17 cellular contexts compared by ENCODE assay signal in the genomic region with DNA sequence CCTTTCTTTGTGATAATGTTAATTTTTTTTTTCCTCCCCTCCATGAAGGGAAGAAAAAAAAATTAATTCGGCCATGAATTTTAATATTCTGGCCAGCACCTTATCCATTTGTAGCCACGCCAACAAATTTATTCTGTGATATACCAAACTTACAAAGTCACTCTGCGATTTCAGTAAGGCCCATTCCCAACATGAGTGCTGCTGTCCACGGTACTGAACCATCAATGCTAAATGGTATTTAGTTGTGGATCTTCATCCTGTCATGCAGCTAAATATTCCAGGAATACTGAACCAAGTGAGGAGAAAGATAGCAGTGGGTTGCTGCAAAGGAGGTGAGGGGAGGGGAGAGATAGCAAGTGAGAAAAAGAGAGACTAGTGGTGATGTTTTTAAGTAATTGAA. TPM values are rescaled to one million over a fixed set of nuclear protein-coding genes. Genes with fewer than 3 reads are reported as not detected.
DNase-seq lines count a peak whose midpoint lies in the region; ATAC-seq and TF ChIP-seq lines count a peak whose summit lies in the region.
"Had no signal": no experiment of that assay in that cellular context is flagged by ENCODE, and none has a peak within 500 bp of the region (broad histone marks: within the 10 kb centered on the region; RNA-seq: fewer than 3 reads in every experiment).

No MANE protein-coding gene starts in this region.

- peaks cover 6% of the 10 kb centered on the region; the same call in 1 of the 2 replicates for H3K36me3 ChIP-seq in GM23338 (ENCODE audit: insufficient read depth)

- H2AFZ ChIP-seq in GM23338 = no peak overlapping the region

- TF ChIP-seq CTCF in GM23338 (conservative IDR thresholded peaks at IDR 0.05; ENCODE audit: low read depth in 2 of 2) = no peak
- TF ChIP-seq CTCF in NB4 (IDR thresholded peaks at IDR 0.05; ENCODE audit: low read depth, low read length) = no peak
- no peak for TF ChIP-seq CTCF in cardiac fibroblast (IDR thresholded peaks at IDR 0.05; ENCODE audit: low read depth, low read length)
- TF ChIP-seq CTCF in dorsolateral prefrontal cortex (IDR thresholded peaks at IDR 0.05 in 54 of 56, conservative IDR thresholded peaks at IDR 0.05 in 2 of 56; ENCODE audit: low read depth in 1 of 56, partially characterized antibody in 56 of 56) = no peak
- no peak for TF ChIP-seq CTCF in osteocyte (IDR thresholded peaks at IDR 0.05)

- H3K79me2 ChIP-seq in GM23338 (replicated peaks; ENCODE audit: insufficient read depth) = no peaks in the 10 kb centered on the region

- H3K27me3 Mint-ChIP-seq in GM23338 (ENCODE audit: insufficient read depth, low read depth, poor library complexity) (no peaks in the 10 kb centered on the region), osteocyte (ENCODE audit: unreplicated experiment) (no peaks in the 10 kb centered on the region)
- H3K27me3 Mint-ChIP-seq: progenitor cell of endocrine pancreas had no signal

- H4K20me1 ChIP-seq in GM23338 (replicated peaks; ENCODE audit: insufficient read depth) = no peaks in the 10 kb centered on the region; the same call in 1 of the 2 replicates

- no peaks in the 10 kb centered on the region for H3F3A ChIP-seq in GM23338 (replicated peaks; ENCODE audit: low read depth)

- no peaks in the 10 kb centered on the region for H3K4me1 Mint-ChIP-seq in GM23338
- H3K4me1 Mint-ChIP-seq in osteocyte (ENCODE audit: unreplicated experiment) = no peaks in the 10 kb centered on the region

- no peak overlapping the region for H3K4me3 ChIP-seq in GM23338
- H3K4me3 ChIP-seq in NB4 (ENCODE audit: low read depth, low read length) = no peak overlapping the region
- no peak overlapping the region for H3K4me3 ChIP-seq in cardiac fibroblast (replicated peaks in 1 of 2; ENCODE audit: low read depth in 2 of 2, low read length in 2 of 2)
- no peak overlapping the region for H3K4me3 ChIP-seq in dorsolateral prefrontal cortex
- H3K4me3 ChIP-seq: esophagus squamous epithelium, thoracic aorta had no signal

- H3K36me3 Mint-ChIP-seq in GM23338 (ENCODE audit: low read depth) (peaks cover 24% of the 10 kb centered on the region; the same call in 2 of the 3 replicates), osteocyte (ENCODE audit: unreplicated experiment) (peaks cover 38% of the 10 kb centered on the region)

- TF ChIP-seq POLR2A in NB4 (IDR thresholded peaks at IDR 0.05; ENCODE audit: extremely low read depth, insufficient read length) = no peak

- DNase-seq in GM23338 (ENCODE audit: low spot score) (peak; percentile 59), NB4 (ENCODE audit: low read depth) (peak; percentile 30), cardiac fibroblast (ENCODE audit: low read depth in 2 of 2) (peak; percentile 29 to 38), lung microvascular endothelial cell (ENCODE audit: low read depth in 2 of 2) (peak; percentile 40 to 54), dorsolateral prefrontal cortex (no peak), osteocyte (ENCODE audit: extremely low spot score, unreplicated experiment) (no peak), islet precursor cell (no peak)
- DNase-seq in effector CD8-positive, alpha-beta T cell (lab: John Stamatoyannopoulos, UW) = no peak
- DNase-seq: activated gamma-delta T cell treated with Interleukin-2 at 50 U/mL for 16 hours; CD8-positive, alpha-beta T cell; esophagus squamous epithelium; GF-D8; NCI-H146; NCI-H524 had no signal

- no peaks in the 10 kb centered on the region for H3K27me3 ChIP-seq in GM23338 (ENCODE audit: insufficient read depth)
- H3K27me3 ChIP-seq in dorsolateral prefrontal cortex = no peaks in the 10 kb centered on the region
- H3K27me3 ChIP-seq: esophagus squamous epithelium had no signal

- no peak overlapping the region for H3K27ac Mint-ChIP-seq in GM23338
- H3K27ac Mint-ChIP-seq in osteocyte (ENCODE audit: unreplicated experiment) = no peak overlapping the region
- H3K27ac Mint-ChIP-seq: CD8-positive, alpha-beta T cell; progenitor cell of endocrine pancreas had no signal

- ATAC-seq in GM23338 = no peak
- ATAC-seq: CD8-positive, alpha-beta T cell had no signal

- no peaks in the 10 kb centered on the region for H3K9me3 Mint-ChIP-seq in GM23338
- H3K9me3 Mint-ChIP-seq in osteocyte (ENCODE audit: unreplicated experiment) = no peaks in the 10 kb centered on the region
- H3K9me3 Mint-ChIP-seq: CD8-positive, alpha-beta T cell had no signal

- H3K27ac ChIP-seq in GM23338 (ENCODE audit: low read depth) (no peak overlapping the region), dorsolateral prefrontal cortex (no peak overlapping the region)
- H3K27ac ChIP-seq: esophagus squamous epithelium, RWPE1, thoracic aorta had no signal

- no peak overlapping the region for H3K4me2 ChIP-seq in GM23338

- intact Hi-C loops in dorsolateral prefrontal cortex (cut with DNase I) = no loop called here

- H3K4me3 Mint-ChIP-seq in GM23338 (no peak overlapping the region), osteocyte (ENCODE audit: unreplicated experiment) (no peak overlapping the region)
- H3K4me3 Mint-ChIP-seq: CD8-positive, alpha-beta T cell had no signal

- H3K4me1 ChIP-seq in GM23338 (ENCODE audit: insufficient read depth) = no peaks in the 10 kb centered on the region
- H3K4me1 ChIP-seq: esophagus squamous epithelium had no signal

- no peaks in the 10 kb centered on the region for H3K9me2 ChIP-seq in GM23338 (ENCODE audit: insufficient read depth)

RNA-seq across cellular contexts. Expression of a gene that starts 19.5 kb away (rescaled TPM):
- 0.08 and 0.52 TPM in 2 replicates for total RNA-seq in GM23338 (2014; rRNA removed; shearing (Covaris generic))
- 0.54 and 1.0 TPM in 2 replicates for polyA plus RNA-seq in GM23338 (2016; fragmentation: Nextera tagmentation; extraction: Ambion mirVana)
- total RNA-seq in lung microvascular endothelial cell (0.60 and 0.65 TPM in 2 replicates), dorsolateral prefrontal cortex (1 to 10 TPM in 31 of 120 experiments, under 1 TPM in 86, not detected in 3; 0.18 to 2.0 (median 0.72) TPM), osteocyte (0.24 and 0.38 TPM in 2 replicates)

RNA-seq across cellular contexts. Expression of a gene that starts 25.5 kb away (rescaled TPM):
- total RNA-seq in GM23338 (2014; rRNA removed; shearing (Covaris generic)) = 20.2 and 24.0 TPM in 2 replicates
- polyA plus RNA-seq in GM23338 (2016; fragmentation: Nextera tagmentation; extraction: Ambion mirVana) = 171 TPM in 2 replicates
- total RNA-seq in lung microvascular endothelial cell = 17.0 and 19.2 TPM in 2 replicates
- total RNA-seq in dorsolateral prefrontal cortex = 10 to 100 TPM; 25.9 to 50.3 (median 37.6) TPM
- 37.2 and 43.6 TPM in 2 replicates for total RNA-seq in osteocyte

RNA-seq across cellular contexts. Expression of a gene that starts 43.3 kb away (rescaled TPM):
- total RNA-seq in GM23338 (2014; rRNA removed; shearing (Covaris generic)) = not detected in 2 replicates
- not detected in 2 replicates for polyA plus RNA-seq in GM23338 (2016; fragmentation: Nextera tagmentation; extraction: Ambion mirVana)
- 0.22 TPM in 1 of 2 replicates, not detected in the other for total RNA-seq in lung microvascular endothelial cell
- total RNA-seq in dorsolateral prefrontal cortex = under 1 TPM in 3 of 120 experiments, not detected in 117; 0.44 to 0.63 (median 0.50) TPM
- not detected in 2 replicates for total RNA-seq in osteocyte
- total RNA-seq: CD8-positive, alpha-beta T cell; esophagus squamous epithelium; progenitor cell of endocrine pancreas; thoracic aorta had no signal

RNA-seq across cellular contexts. Expression of a gene that starts 51.3 kb away (rescaled TPM):
- total RNA-seq in GM23338 (2014; rRNA removed; shearing (Covaris generic)) = not detected in 2 replicates
- not detected in 2 replicates for polyA plus RNA-seq in GM23338 (2016; fragmentation: Nextera tagmentation; extraction: Ambion mirVana)
- total RNA-seq in lung microvascular endothelial cell (under 0.01 TPM in 1 of 2 replicates, not detected in the other), dorsolateral prefrontal cortex (under 1 TPM in 8 of 120 experiments, not detected in 112; 0.11 to 0.60 (median 0.20) TPM), osteocyte (not detected in 2 replicates)
- total RNA-seq: CD8-positive, alpha-beta T cell; esophagus squamous epithelium; progenitor cell of endocrine pancreas; thoracic aorta had no signal

Comparison
In these comparisons a context has a peak if more than half of its experiments do, and no peak if none do; other contexts are left out.
1. DNase-seq: peak in GM23338 (single experiment), NB4 (single experiment), cardiac fibroblast (2 of 2) and lung microvascular endothelial cell (2 of 2); none in dorsolateral prefrontal cortex (0 of 10), osteocyte (single experiment), islet precursor cell (single experiment) and effector CD8-positive, alpha-beta T cell (single experiment).